24 cellular contexts compared by ENCODE assay signal in genomic region chrX:134688839-134689238, GRCh38. TPM values are rescaled to one million over a fixed set of nuclear protein-coding genes. Genes with fewer than 3 reads are reported as not detected.
DNase-seq lines count a peak whose midpoint lies in the region; ATAC-seq, FAIRE-seq and TF ChIP-seq lines count a peak whose summit lies in the region.
"Had no signal": no experiment of that assay in that cellular context is flagged by ENCODE, and none has a peak within 500 bp of the region (broad histone marks: within the 10 kb centered on the region; RNA-seq: fewer than 3 reads in every experiment).

No MANE protein-coding gene starts in this region.

- in situ Hi-C loops in ACHN (cut with HindIII; ENCODE audit: low pct_ligation_motif_present, low pct_unique_long_range_greater_than_20kb, low sequenced_read_pairs): no loop called here

- H3K36me3 Mint-ChIP-seq in astrocyte (ENCODE audit: low read depth, unreplicated experiment): no peaks in the 10 kb centered on the region
- H3K36me3 Mint-ChIP-seq in CD4-positive, alpha-beta T cell (ENCODE audit: low read depth): no peaks in the 10 kb centered on the region
- H3K36me3 Mint-ChIP-seq: activated naive CD8-positive, alpha-beta T cell; memory B cell had no signal

- POLR2A ChIA-PET in CD4-positive, alpha-beta T cell (lab: Charles Lee): no interaction called here

- dilution Hi-C loops in keratinocyte (cut with MboI; ENCODE audit: extremely low pct_ligation_motif_present, low sequenced_read_pairs): no loop called here

- peaks cover 36% of the 10 kb centered on the region for H3K4me1 Mint-ChIP-seq in astrocyte (ENCODE audit: low read depth, unreplicated experiment)
- no peaks in the 10 kb centered on the region for H3K4me1 Mint-ChIP-seq in CD4-positive, alpha-beta T cell (ENCODE audit: low read depth)
- H3K4me1 Mint-ChIP-seq: central memory CD8-positive, alpha-beta T cell; memory B cell had no signal

- peak; percentile 0 for DNase-seq in ACHN
- DNase-seq in LHCN-M2 (ENCODE audit: low read depth): peak; percentile 61
- peak; percentile 68 for DNase-seq in astrocyte (ENCODE audit: low read depth)
- no peak for DNase-seq in keratinocyte (ENCODE audit: low read depth, low spot score)
- no peak for DNase-seq in hypothalamus (lab: John Stamatoyannopoulos, UW)
- no peak for DNase-seq in left cardiac atrium
- no peak for DNase-seq in islet precursor cell
- DNase-seq in CD4-positive, alpha-beta T cell: no peak
- DNase-seq: activated T-cell treated with anti-CD3 and anti-CD28 coated beads, Interleukin-2, amount 50 U/mL, for 1 hour; COR-L47; GDM1; H7; NCI-H1694; NCI-H446 treated with DMSO at 0.1 percent for 48 hours had no signal

- no peaks in the 10 kb centered on the region for H3K27me3 Mint-ChIP-seq in astrocyte (ENCODE audit: low read depth, unreplicated experiment)
- H3K27me3 Mint-ChIP-seq in CD4-positive, alpha-beta T cell: no peaks in the 10 kb centered on the region
- H3K27me3 Mint-ChIP-seq: activated naive CD8-positive, alpha-beta T cell; central memory CD8-positive, alpha-beta T cell had no signal

- FAIRE-seq in astrocyte (lab: Jason Lieb, UNC) (peak; percentile 62), keratinocyte (lab: Jason Lieb, UNC) (peak; percentile 63)
- FAIRE-seq: GM12891, TTC549 had no signal

- H3K36me3 ChIP-seq in astrocyte (ENCODE audit: insufficient read depth, low read length) (no peaks in the 10 kb centered on the region), keratinocyte (ENCODE audit: control insufficient read depth in 2 of 2, extremely low read depth in 1 of 2, insufficient read depth in 2 of 2, low read length in 2 of 2) (no peaks in the 10 kb centered on the region)
- H3K36me3 ChIP-seq: gastroesophageal sphincter had no signal

- H4K20me1 ChIP-seq in astrocyte (ENCODE audit: insufficient read depth, low read length): no peaks in the 10 kb centered on the region
- no peaks in the 10 kb centered on the region for H4K20me1 ChIP-seq in keratinocyte (ENCODE audit: control insufficient read depth, extremely low read depth, insufficient read depth, low read length)

- no peak overlapping the region for H3K9ac ChIP-seq in astrocyte (ENCODE audit: low read length)
- H3K9ac ChIP-seq in keratinocyte (ENCODE audit: control insufficient read depth, extremely low read depth, insufficient read depth, low read length): no peak overlapping the region

- H3K27ac ChIP-seq in astrocyte (ENCODE audit: low read depth, low read length) (peak overlapping the region; percentile 19), keratinocyte (ENCODE audit: control insufficient read depth, insufficient read depth, low read length) (peak overlapping the region; percentile 27)
- H3K27ac ChIP-seq in CD4-positive, alpha-beta T cell (ENCODE audit: low read depth, low read length): no peak overlapping the region
- H3K27ac ChIP-seq: gastroesophageal sphincter, SK-N-MC had no signal

- H3K27me3 ChIP-seq in astrocyte (ENCODE audit: insufficient read depth, low read length) (no peaks in the 10 kb centered on the region), keratinocyte (ENCODE audit: control insufficient read depth, extremely low read depth, insufficient read depth, low read length) (no peaks in the 10 kb centered on the region)
- peaks cover 5% of the 10 kb centered on the region for H3K27me3 ChIP-seq in CD4-positive, alpha-beta T cell (ENCODE audit: control insufficient read depth, insufficient read depth, low read length)
- H3K27me3 ChIP-seq: gastroesophageal sphincter had no signal

- no peak overlapping the region for H2AFZ ChIP-seq in astrocyte (ENCODE audit: low read depth, low read length)
- H2AFZ ChIP-seq in keratinocyte (ENCODE audit: control insufficient read depth, low read length): no peak overlapping the region

- intact Hi-C loops in left cardiac atrium (cut with DNase I): no loop called here
- intact Hi-C loops in CD4-positive, alpha-beta T cell (cut with DNase I, micrococcal nuclease): no loop called here

- no peak overlapping the region for H3K4me3 Mint-ChIP-seq in astrocyte (ENCODE audit: unreplicated experiment)
- H3K4me3 Mint-ChIP-seq in CD4-positive, alpha-beta T cell: no peak overlapping the region
- H3K4me3 Mint-ChIP-seq: activated naive CD8-positive, alpha-beta T cell; central memory CD8-positive, alpha-beta T cell; memory B cell; stimulated activated naive CD8-positive, alpha-beta T cell treated with anti-CD3 and anti-CD28 coated beads, Interleukin-15, Interleukin-2, amounts not matched to agents 100 ng/mL and 50 ng/mL, for 24 hours had no signal

- H3K9me3 ChIP-seq in astrocyte (ENCODE audit: insufficient read depth, low read depth, low read length): no peaks in the 10 kb centered on the region
- no peaks in the 10 kb centered on the region for H3K9me3 ChIP-seq in keratinocyte (ENCODE audit: control insufficient read depth, low read depth, low read length)
- H3K9me3 ChIP-seq in CD4-positive, alpha-beta T cell (ENCODE audit: control insufficient read depth, low read length): no peaks in the 10 kb centered on the region
- H3K9me3 ChIP-seq: gastroesophageal sphincter had no signal

- H3K9me3 Mint-ChIP-seq in astrocyte (ENCODE audit: unreplicated experiment): no peaks in the 10 kb centered on the region
- H3K9me3 Mint-ChIP-seq in CD4-positive, alpha-beta T cell: no peaks in the 10 kb centered on the region
- H3K9me3 Mint-ChIP-seq: central memory CD8-positive, alpha-beta T cell; memory B cell; stimulated activated naive CD8-positive, alpha-beta T cell treated with anti-CD3 and anti-CD28 coated beads, Interleukin-15, Interleukin-2, amounts not matched to agents 100 ng/mL and 50 ng/mL, for 24 hours had no signal

- peak overlapping the region; percentile 22 for H3K27ac Mint-ChIP-seq in astrocyte (ENCODE audit: unreplicated experiment)
- no peak overlapping the region for H3K27ac Mint-ChIP-seq in CD4-positive, alpha-beta T cell
- H3K27ac Mint-ChIP-seq: activated naive CD8-positive, alpha-beta T cell; memory B cell; stimulated activated naive CD8-positive, alpha-beta T cell treated with anti-CD3 and anti-CD28 coated beads, Interleukin-15, Interleukin-2, amounts not matched to agents 100 ng/mL and 50 ng/mL, for 24 hours had no signal

- TF ChIP-seq CTCF in astrocyte (IDR thresholded peaks at IDR 0.05; ENCODE audit: insufficient read depth, low read depth, low read length) (no peak), keratinocyte (optimal IDR thresholded peaks at IDR 0.05 in 1 of 3, IDR thresholded peaks at IDR 0.05 in 1 of 3, conservative IDR thresholded peaks at IDR 0.05 in 1 of 3; ENCODE audit: extremely low read depth in 1 of 3, insufficient read depth in 2 of 3, low read length in 3 of 3) (no peak)
- TF ChIP-seq CTCF in CD4-positive, alpha-beta T cell (IDR thresholded peaks at IDR 0.05): no peak

- CTCF ChIA-PET in CD4-positive, alpha-beta T cell (lab: Charles Lee): no interaction called here

- no peaks in the 10 kb centered on the region for H3K79me2 ChIP-seq in astrocyte (ENCODE audit: insufficient read depth, low read length)
- H3K79me2 ChIP-seq in keratinocyte (ENCODE audit: control insufficient read depth, insufficient read depth, low read length): no peaks in the 10 kb centered on the region

- H3K9me1 ChIP-seq in keratinocyte (ENCODE audit: control insufficient read depth, extremely low read depth, insufficient read depth, low read length): no peaks in the 10 kb centered on the region

- no peak for ATAC-seq in left cardiac atrium
- no peak for ATAC-seq in CD4-positive, alpha-beta T cell (ENCODE audit: poor library complexity)
- ATAC-seq: gastroesophageal sphincter had no signal

- H3K4me3 ChIP-seq in astrocyte (ENCODE audit: insufficient read depth, low read depth, low read length) (no peak overlapping the region), keratinocyte (ENCODE audit: control insufficient read depth in 2 of 3, extremely low read depth in 1 of 3, insufficient read depth in 2 of 3, low read depth in 1 of 3, low read length in 3 of 3) (no peak overlapping the region)
- H3K4me3 ChIP-seq: gastroesophageal sphincter, SK-N-MC had no signal

- H3K4me2 ChIP-seq in astrocyte (ENCODE audit: low read length) (peak overlapping the region; percentile 39), keratinocyte (ENCODE audit: control insufficient read depth, extremely low read depth, insufficient read depth, low read depth, low read length) (peak overlapping the region; percentile 26)

- H3K4me1 ChIP-seq in astrocyte (ENCODE audit: insufficient read depth, low read length) (peaks cover 18% of the 10 kb centered on the region), keratinocyte (ENCODE audit: control insufficient read depth, extremely low read depth, insufficient read depth, low read length) (peaks cover 53% of the 10 kb centered on the region)
- H3K4me1 ChIP-seq: gastroesophageal sphincter had no signal

RNA-seq across cellular contexts. Expression of gene PLAC1, which starts 30.6 kb away (rescaled TPM):
- total RNA-seq in LHCN-M2 (2014; rRNA removed) (0.17 TPM in 1 of 2 replicates, not detected in the other), astrocyte (0.61 and 0.70 TPM in 2 replicates), left cardiac atrium (not detected)
- 0.40 TPM for polyA plus RNA-seq in LHCN-M2 (2012)
- polyA plus RNA-seq in keratinocyte: 8.5 to 13.7 TPM (median 9.7 TPM) in 3 replicates
- not detected for polyA plus RNA-seq in keratinocyte (2011; ENCODE audit: low read depth)
- 3.4 and 3.5 TPM in 2 replicates for polyA plus RNA-seq in keratinocyte (2011; cell fraction: cytosol; rRNA removed)
- 11.8 and 14.2 TPM in 2 replicates for polyA plus RNA-seq in keratinocyte (2011; cell fraction: nucleus; rRNA removed)
- polyA plus RNA-seq in keratinocyte (2012; ENCODE audit: low replicate concordance): 5.2 and 8.7 TPM in 2 replicates
- 4.3 to 7.8 TPM (median 4.6 TPM) in 3 replicates for polyA minus RNA-seq in keratinocyte
- not detected for polyA minus RNA-seq in keratinocyte (2011; cell fraction: cytosol; rRNA and poly(A)+ RNA removed)
- polyA minus RNA-seq in keratinocyte (2011; cell fraction: nucleus; rRNA and poly(A)+ RNA removed): 3.6 and 7.8 TPM in 2 replicates
- not detected for total RNA-seq in CD4-positive, alpha-beta T cell
- total RNA-seq: gastroesophageal sphincter, HT-29 had no signal
- polyA plus RNA-seq: neural cell had no signal

Comparison
In these comparisons a context has a peak if more than half of its experiments do, and no peak if none do; other contexts are left out.
1. DNase-seq: peak in ACHN (single experiment), LHCN-M2 (single experiment) and astrocyte (single experiment); none in keratinocyte (single experiment), hypothalamus (0 of 51), left cardiac atrium (single experiment), islet precursor cell (single experiment) and CD4-positive, alpha-beta T cell (0 of 10).